Comparison of ENCODE assay signal across 30 cellular contexts in the genomic region with DNA sequence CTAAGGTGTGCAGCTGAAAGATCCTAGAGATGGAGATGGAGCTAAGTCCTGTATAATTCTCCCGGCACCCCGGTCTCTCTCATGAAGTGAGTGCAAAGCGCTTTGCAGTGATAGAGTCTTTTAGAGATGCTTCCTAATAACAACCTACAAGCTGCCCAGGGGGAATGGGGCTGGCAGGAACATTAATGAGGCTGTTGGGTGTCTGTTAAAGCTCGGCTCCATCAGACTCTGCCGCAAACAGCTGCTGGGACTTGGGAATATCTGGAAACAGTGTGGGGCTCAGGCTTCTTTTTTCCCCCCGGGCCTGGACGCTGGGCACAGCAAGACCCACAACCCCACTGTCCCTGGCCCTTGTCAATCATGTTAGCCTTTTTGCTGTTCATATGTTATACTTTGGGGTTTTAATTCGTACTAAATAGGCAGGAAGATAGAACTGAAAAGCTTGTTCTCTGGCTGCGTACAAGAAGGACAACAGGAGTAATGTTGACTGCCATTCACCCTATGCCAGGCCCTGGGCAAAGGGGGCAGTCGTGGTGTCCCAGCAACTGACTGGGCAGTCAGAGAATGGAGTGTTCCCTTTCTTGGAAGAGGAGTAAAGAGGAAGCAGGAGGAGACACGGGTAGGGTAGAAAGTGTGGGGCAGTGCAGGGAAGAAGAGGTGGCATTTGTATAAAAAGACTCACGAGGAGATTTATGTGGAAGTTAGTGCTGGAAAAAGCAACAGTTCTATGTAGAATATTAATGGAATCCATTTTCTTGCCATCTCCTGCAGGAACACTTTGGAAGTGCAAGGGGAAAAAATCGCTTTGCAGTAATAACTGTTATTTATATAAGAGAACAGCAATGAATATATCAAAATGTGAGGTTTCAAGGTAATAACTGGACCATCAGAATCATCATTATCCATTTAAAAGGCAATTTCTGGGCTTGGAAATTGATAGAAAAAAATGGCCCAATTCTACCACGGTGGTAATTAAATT.
DNase-seq lines count a peak whose midpoint lies in the region; ATAC-seq and TF ChIP-seq lines count a peak whose summit lies in the region.
"Had no signal": no experiment of that assay in that cellular context is flagged by ENCODE, and none has a peak within 500 bp of the region (broad histone marks: within the 10 kb centered on the region; RNA-seq: fewer than 3 reads in every experiment).

No MANE protein-coding gene starts in this region.

- H3K27me3 ChIP-seq in Caco-2 (replicated peaks; ENCODE audit: control insufficient read depth, insufficient read depth, low read length) (no peaks in the 10 kb centered on the region), adipocyte (replicated peaks; ENCODE audit: control insufficient read depth, insufficient read depth, low read length) (peaks cover 30% of the 10 kb centered on the region), esophagus muscularis mucosa (peaks cover 0 to 12% (median 0%) of the 10 kb centered on the region in 4 donors)
- H3K27me3 ChIP-seq: BLaER1 had no signal

- peak; percentile 8 to 20 for TF ChIP-seq CTCF in Caco-2 (IDR thresholded peaks at IDR 0.05; ENCODE audit: insufficient read depth in 1 of 2, low read depth in 1 of 2, low read length in 1 of 2, severe bottlenecking in 1 of 2, unreplicated experiment in 1 of 2)
- no peak for TF ChIP-seq CTCF in esophagus muscularis mucosa (IDR thresholded peaks at IDR 0.05)

- BruUV-seq in Caco-2 (replicated peaks; lab: Mats Ljungman, UMichigan) = no TSS peak

- H3K27ac Mint-ChIP-seq in Caco-2 (ENCODE audit: unreplicated experiment) = no peak overlapping the region
- H3K27ac Mint-ChIP-seq: activated CD4-positive, alpha-beta T cell treated with anti-CD3 and anti-CD28 coated beads, Interleukin-2, amount 10 ng/mL, durations not matched to agents 7 days and 5 days; activated naive CD4-positive, alpha-beta T cell treated with anti-CD3 and anti-CD28 coated beads for 36 hours; dendritic cell treated with granulocyte-macrophage colony-stimulating factor and Interleukin-4, amounts not matched to agents 40 ng/mL and 50 ng/mL, for 4 days; naive thymus-derived CD4-positive, alpha-beta T cell had no signal

- no peaks in the 10 kb centered on the region for H3K9me3 Mint-ChIP-seq in Caco-2 (ENCODE audit: unreplicated experiment)
- H3K9me3 Mint-ChIP-seq: activated CD4-positive, alpha-beta T cell treated with anti-CD3 and anti-CD28 coated beads, Interleukin-2, amount 10 ng/mL, durations not matched to agents 7 days and 5 days; activated naive CD4-positive, alpha-beta T cell treated with anti-CD3 and anti-CD28 coated beads for 36 hours; activated T-cell treated with anti-CD3 and anti-CD28 coated beads, Interleukin-2, amount 50 U/mL, for 4 hours; dendritic cell treated with granulocyte-macrophage colony-stimulating factor and Interleukin-4, amounts not matched to agents 40 ng/mL and 50 ng/mL, for 4 days; naive thymus-derived CD4-positive, alpha-beta T cell had no signal

- H3K9ac ChIP-seq in adipocyte (ENCODE audit: low read length) = no peak overlapping the region
- H3K9ac ChIP-seq: BLaER1 had no signal

- H3K9me3 ChIP-seq in Caco-2 (no peaks in the 10 kb centered on the region), adipocyte (ENCODE audit: control insufficient read depth, low read length) (peaks cover 3% of the 10 kb centered on the region), esophagus muscularis mucosa (no peaks in the 10 kb centered on the region)
- H3K9me3 ChIP-seq: BLaER1, left ventricle myocardium inferior, MG63, tibial artery had no signal

- H3K36me3 ChIP-seq in Caco-2 (ENCODE audit: control insufficient read depth, insufficient read depth, low read length) = no peaks in the 10 kb centered on the region
- no peaks in the 10 kb centered on the region for H3K36me3 ChIP-seq in adipocyte (ENCODE audit: control insufficient read depth, insufficient read depth, low read length, severe bottlenecking)
- H3K36me3 ChIP-seq in esophagus muscularis mucosa = no peaks in the 10 kb centered on the region
- H3K36me3 ChIP-seq: BLaER1, left ventricle myocardium inferior, MG63, tibial artery had no signal

- no peaks in the 10 kb centered on the region for H3K4me1 ChIP-seq in Caco-2
- no peaks in the 10 kb centered on the region for H3K4me1 ChIP-seq in adipocyte (ENCODE audit: control insufficient read depth, insufficient read depth, low read length)
- H3K4me1 ChIP-seq in esophagus muscularis mucosa = peaks cover 4 to 11% (median 10%) of the 10 kb centered on the region in 4 donors
- H3K4me1 ChIP-seq: tibial artery had no signal

- CTCF ChIA-PET in Caco-2 (lab: Charles Lee) = no interaction called here

- whole genome bisulfite sequencing in esophagus muscularis mucosa = 86% methylated on average over 14 of the region's 14 CpGs

- H3K4me3 ChIP-seq in Caco-2 (ENCODE audit: low read depth, low read length) (no peak overlapping the region), adipocyte (ENCODE audit: low read length) (no peak overlapping the region), esophagus muscularis mucosa (no peak overlapping the region)
- H3K4me3 ChIP-seq: BLaER1, left ventricle myocardium inferior, MG63, skin epidermis, tibial artery had no signal

- H3K27me3 Mint-ChIP-seq in Caco-2 (ENCODE audit: insufficient read depth, unreplicated experiment) = peaks cover 6% of the 10 kb centered on the region
- H3K27me3 Mint-ChIP-seq: activated CD4-positive, alpha-beta T cell treated with anti-CD3 and anti-CD28 coated beads, Interleukin-2, amount 10 ng/mL, durations not matched to agents 7 days and 5 days had no signal

- H3K27ac ChIP-seq in esophagus muscularis mucosa (replicated peaks in 1 of 4) = no peak overlapping the region
- H3K27ac ChIP-seq: BLaER1, left ventricle myocardium inferior, skin epidermis, tibial artery had no signal

- no peak for TF ChIP-seq EP300 in esophagus muscularis mucosa (IDR thresholded peaks at IDR 0.05)

- H3K4me3 Mint-ChIP-seq in Caco-2 (ENCODE audit: unreplicated experiment) = no peak overlapping the region
- H3K4me3 Mint-ChIP-seq: activated CD4-positive, alpha-beta T cell treated with anti-CD3 and anti-CD28 coated beads, Interleukin-2, amount 10 ng/mL, durations not matched to agents 7 days and 5 days; activated naive CD4-positive, alpha-beta T cell treated with anti-CD3 and anti-CD28 coated beads for 36 hours; activated T-cell treated with anti-CD3 and anti-CD28 coated beads, Interleukin-2, amount 50 U/mL, for 4 hours; dendritic cell treated with granulocyte-macrophage colony-stimulating factor and Interleukin-4, amounts not matched to agents 40 ng/mL and 50 ng/mL, for 4 days; naive thymus-derived CD4-positive, alpha-beta T cell had no signal

- intact Hi-C loops in Caco-2 (cut with micrococcal nuclease; ENCODE audit: unreplicated experiment) (no loop called here), esophagus muscularis mucosa (cut with DNase I) (no loop called here)

- TF ChIP-seq POLR2A in esophagus muscularis mucosa (IDR thresholded peaks at IDR 0.05; ENCODE audit: low read depth) = no peak

- no peak for DNase-seq in Caco-2
- DNase-seq in adipocyte (ENCODE audit: low read depth) = peak; percentile 1
- DNase-seq in esophagus muscularis mucosa (ENCODE audit: extremely low spot score) = peak; percentile 84
- peak; percentile 27 for DNase-seq in pons (ENCODE audit: low spot score)
- DNase-seq in OCI-M1 (lab: John Stamatoyannopoulos, UW) = no peak
- no peak for DNase-seq in mesenteric fat pad (ENCODE audit: low spot score)
- DNase-seq: activated CD4-positive, alpha-beta T cell treated with anti-CD3 and anti-CD28 coated beads, Interleukin-2, amount 10 ng/mL, durations not matched to agents 7 days and 5 days; activated naive CD4-positive, alpha-beta T cell treated with anti-CD3 and anti-CD28 coated beads for 36 hours; activated T-cell treated with anti-CD3 and anti-CD28 coated beads, Interleukin-2, amount 50 U/mL, for 4 hours; DMS79; H7; islet precursor cell; KG1; left ventricle myocardium inferior; MG63; naive thymus-derived CD4-positive, alpha-beta T cell; NCI-H1417; NCI-H2081 treated with DMSO at 0.1 percent for 48 hours; NCI-H510A; SHP77; stimulated activated CD4-positive, alpha-beta T cell treated with anti-CD3 and anti-CD28 coated beads, Interleukin-1b, Interleukin-23, amount 100 ng/mL, for 48 hours; stimulated activated CD8-positive, alpha-beta memory T cell treated with anti-CD3 and anti-CD28 coated beads, Interleukin-4, amount 100 ng/mL, for 48 hours; T1000; tibial artery had no signal

- POLR2A ChIA-PET in Caco-2 (lab: Charles Lee) = no interaction called here

- H3K36me3 Mint-ChIP-seq in Caco-2 (ENCODE audit: insufficient read depth, unreplicated experiment) = no peaks in the 10 kb centered on the region

- no peak for ATAC-seq in HG03565 (IDR thresholded peaks at IDR 0.05; ENCODE audit: unreplicated experiment)
- ATAC-seq in HG03159 (IDR thresholded peaks at IDR 0.05; ENCODE audit: unreplicated experiment) = no peak
- ATAC-seq: activated T-cell treated with anti-CD3 and anti-CD28 coated beads, Interleukin-2, amount 50 U/mL, for 4 hours; naive thymus-derived CD4-positive, alpha-beta T cell; Panc1 had no signal

- H3K4me1 Mint-ChIP-seq in Caco-2 (ENCODE audit: low read depth, unreplicated experiment) = no peaks in the 10 kb centered on the region
- H3K4me1 Mint-ChIP-seq: activated CD4-positive, alpha-beta T cell treated with anti-CD3 and anti-CD28 coated beads, Interleukin-2, amount 10 ng/mL, durations not matched to agents 7 days and 5 days; naive thymus-derived CD4-positive, alpha-beta T cell had no signal

Comparison
In these comparisons a context has a peak if more than half of its experiments do, and no peak if none do; other contexts are left out.
1. DNase-seq: peak in adipocyte (single experiment), esophagus muscularis mucosa (single experiment) and pons (single experiment); none in Caco-2 (0 of 2), OCI-M1 (single experiment) and mesenteric fat pad (single experiment).
2. CTCF ChIP-seq: peak in Caco-2 (2 of 2); none in esophagus muscularis mucosa (0 of 3).